In genomic region chr11:102226702-102227101, GRCh38 we compare ENCODE assay signal across 13 cellular contexts.
DNase-seq lines count a peak whose midpoint lies in the region; ATAC-seq and TF ChIP-seq lines count a peak whose summit lies in the region.
"Had no signal": no experiment of that assay in that cellular context is flagged by ENCODE, and none has a peak within 500 bp of the region (broad histone marks: within the 10 kb centered on the region; RNA-seq: fewer than 3 reads in every experiment).

No MANE protein-coding gene starts in this region.

- peaks cover 60% of the 10 kb centered on the region for H3K36me3 ChIP-seq in PC-9 (ENCODE audit: low read depth)

- H3F3A ChIP-seq in PC-9 (ENCODE audit: insufficient read depth, low read depth) = peaks cover 62% of the 10 kb centered on the region

- BruUV-seq in Calu3 (replicated peaks; lab: Mats Ljungman, UMichigan) = no TSS peak
- no TSS peak for BruUV-seq in PC-9 (replicated peaks; lab: Mats Ljungman, UMichigan)

- H3K9me3 Mint-ChIP-seq in Calu3 (ENCODE audit: low read depth, unreplicated experiment) (no peaks in the 10 kb centered on the region), nephron (no peaks in the 10 kb centered on the region)
- no peaks in the 10 kb centered on the region for H3K9me3 Mint-ChIP-seq in stimulated activated effector memory CD8-positive, alpha-beta T cell treated with anti-CD3 and anti-CD28 coated beads, Interleukin-12 subunit alpha, Interleukin-12 subunit beta, amount 100 ng/mL, for 72 hours

- no peaks in the 10 kb centered on the region for H3K27me3 ChIP-seq in PC-9 (ENCODE audit: insufficient read depth, low read depth)

- H3K27me3 Mint-ChIP-seq in Calu3 (ENCODE audit: unreplicated experiment) (no peaks in the 10 kb centered on the region), nephron (ENCODE audit: low read depth) (no peaks in the 10 kb centered on the region)

- H4K20me1 ChIP-seq in PC-9 (ENCODE audit: insufficient read depth) = no peaks in the 10 kb centered on the region

- 0 out of 2 replicates have a peak overlapping the region, but pooled peaks have one; percentile 15 for H3K4me3 ChIP-seq in PC-9

- H3K9me2 ChIP-seq in PC-9 (ENCODE audit: insufficient read depth) = no peaks in the 10 kb centered on the region

- peak overlapping the region; percentile 94 for H3K27ac Mint-ChIP-seq in Calu3 (ENCODE audit: unreplicated experiment)
- peak overlapping the region in 2 of 3 experiments; percentile 65 to 79 for H3K27ac Mint-ChIP-seq in nephron
- H3K27ac Mint-ChIP-seq in stimulated activated effector memory CD8-positive, alpha-beta T cell treated with anti-CD3 and anti-CD28 coated beads, Interleukin-12 subunit alpha, Interleukin-12 subunit beta, amount 100 ng/mL, for 72 hours = no peak overlapping the region
- H3K27ac Mint-ChIP-seq: B cell, T-helper 17 cell had no signal

- H3K4me3 Mint-ChIP-seq in Calu3 (ENCODE audit: low read depth, unreplicated experiment) = peak overlapping the region; percentile 53
- H3K4me3 Mint-ChIP-seq in nephron = no peak overlapping the region
- no peak overlapping the region for H3K4me3 Mint-ChIP-seq in stimulated activated effector memory CD8-positive, alpha-beta T cell treated with anti-CD3 and anti-CD28 coated beads, Interleukin-12 subunit alpha, Interleukin-12 subunit beta, amount 100 ng/mL, for 72 hours
- H3K4me3 Mint-ChIP-seq: B cell, T-helper 17 cell had no signal

- H3K36me3 Mint-ChIP-seq in Calu3 (ENCODE audit: insufficient read depth, unreplicated experiment) (peaks cover 18% of the 10 kb centered on the region), nephron (ENCODE audit: low read depth) (peaks cover 77% of the 10 kb centered on the region)
- no peaks in the 10 kb centered on the region for H3K36me3 Mint-ChIP-seq in stimulated activated effector memory CD8-positive, alpha-beta T cell treated with anti-CD3 and anti-CD28 coated beads, Interleukin-12 subunit alpha, Interleukin-12 subunit beta, amount 100 ng/mL, for 72 hours

- CTCF ChIA-PET in Calu3 (lab: Charles Lee) = interaction anchor here (0.6 to 1.0 kb wide), 3 partner anchors 8 to 219 kb away, joined by 3 read pairs; no protein-coding TSS in a partner anchor
- CTCF ChIA-PET in PC-9 (lab: Charles Lee) = interaction anchor here (0.5 to 1.0 kb wide), 4 partner anchors 42 to 366 kb away, joined by 3 to 6 read pairs (median 4); no protein-coding TSS in a partner anchor

- peak overlapping the region; percentile 48 for H3K4me2 ChIP-seq in PC-9

- no peaks in the 10 kb centered on the region for H3K9me3 ChIP-seq in PC-9 (ENCODE audit: insufficient read depth, low read depth)

- no peak for ATAC-seq in stimulated activated effector memory CD8-positive, alpha-beta T cell treated with anti-CD3 and anti-CD28 coated beads, Interleukin-12 subunit alpha, Interleukin-12 subunit beta, amount 100 ng/mL, for 72 hours
- ATAC-seq in GM18505 (IDR thresholded peaks at IDR 0.05; ENCODE audit: unreplicated experiment) (no peak), GM21619 (IDR thresholded peaks at IDR 0.05; ENCODE audit: unreplicated experiment) (no peak)
- ATAC-seq: T-helper 17 cell had no signal

- intact Hi-C loops in Calu3 (cut with micrococcal nuclease; ENCODE audit: unreplicated experiment) = loop anchor here (5.0 kb wide), 1 partner anchor 114 kb away; the partner anchor contains the start of gene YAP1
- intact Hi-C loops in PC-9 (cut with micrococcal nuclease; ENCODE audit: unreplicated experiment) = loop anchor here (1.0 to 5.0 kb wide), 5 partner anchors 18 to 116 kb away; partner anchors contain the start of gene YAP1

- POLR2A ChIA-PET in PC-9 (lab: Charles Lee; ENCODE audit: unreplicated experiment) = interaction anchor here (0.6 kb wide), 2 partner anchors 23 to 130 kb away, joined by 4 to 5 read pairs; no protein-coding TSS in a partner anchor

- peak; percentile 10 for DNase-seq in Calu3
- peak; percentile 27 to 77 for DNase-seq in PC-9
- peak; percentile 49 for DNase-seq in dermis blood vessel endothelial cell
- no peak for DNase-seq in stimulated activated effector memory CD8-positive, alpha-beta T cell treated with anti-CD3 and anti-CD28 coated beads, Interleukin-12 subunit alpha, Interleukin-12 subunit beta, amount 100 ng/mL, for 72 hours (ENCODE audit: low spot score in 2 of 2)
- no peak for DNase-seq in medulla oblongata (ENCODE audit: extremely low spot score)
- DNase-seq: activated CD8-positive, alpha-beta memory T cell treated with anti-CD3 and anti-CD28 coated beads, Interleukin-2, amount 50 U/mL, for 48 hours; NCI-H510A treated with DMSO at 0.1 percent for 48 hours; nucleus accumbens; T-helper 17 cell had no signal

- H2AFZ ChIP-seq in PC-9 = no peak overlapping the region

- peaks cover 63% of the 10 kb centered on the region for H3K4me1 ChIP-seq in PC-9 (replicated peaks; ENCODE audit: insufficient read depth)

- H3K4me1 Mint-ChIP-seq in Calu3 (ENCODE audit: low read depth, unreplicated experiment) (peaks cover 38% of the 10 kb centered on the region), nephron (peaks cover 54% of the 10 kb centered on the region)
- no peaks in the 10 kb centered on the region for H3K4me1 Mint-ChIP-seq in stimulated activated effector memory CD8-positive, alpha-beta T cell treated with anti-CD3 and anti-CD28 coated beads, Interleukin-12 subunit alpha, Interleukin-12 subunit beta, amount 100 ng/mL, for 72 hours
- H3K4me1 Mint-ChIP-seq: B cell had no signal

- H3K79me2 ChIP-seq in PC-9 (ENCODE audit: low read depth) = peaks cover 20% of the 10 kb centered on the region

- H3K27ac ChIP-seq in PC-9 = peak overlapping the region; percentile 59

- no peak for TF ChIP-seq CTCF in Calu3 (IDR thresholded peaks at IDR 0.05; ENCODE audit: unreplicated experiment)
- TF ChIP-seq CTCF in PC-9 (conservative IDR thresholded peaks at IDR 0.05) = no peak
- TF ChIP-seq CTCF in nephron (IDR thresholded peaks at IDR 0.05; ENCODE audit: unreplicated experiment in 3 of 3) = no peak

- TF ChIP-seq POLR2A in GM18505 (IDR thresholded peaks at IDR 0.05; ENCODE audit: borderline replicate concordance, extremely low read depth, insufficient read depth, insufficient read length) = no peak

Comparison
In these comparisons a context has a peak if more than half of its experiments do, and no peak if none do; other contexts are left out.
1. DNase-seq: peak in Calu3 (single experiment), PC-9 (2 of 2) and dermis blood vessel endothelial cell (single experiment); none in stimulated activated effector memory CD8-positive, alpha-beta T cell treated with anti-CD3 and anti-CD28 coated beads, Interleukin-12 subunit alpha, Interleukin-12 subunit beta, amount 100 ng/mL, for 72 hours (0 of 2) and medulla oblongata (single experiment).